ENCODE assay signal across 11 cellular contexts in the genomic region with DNA sequence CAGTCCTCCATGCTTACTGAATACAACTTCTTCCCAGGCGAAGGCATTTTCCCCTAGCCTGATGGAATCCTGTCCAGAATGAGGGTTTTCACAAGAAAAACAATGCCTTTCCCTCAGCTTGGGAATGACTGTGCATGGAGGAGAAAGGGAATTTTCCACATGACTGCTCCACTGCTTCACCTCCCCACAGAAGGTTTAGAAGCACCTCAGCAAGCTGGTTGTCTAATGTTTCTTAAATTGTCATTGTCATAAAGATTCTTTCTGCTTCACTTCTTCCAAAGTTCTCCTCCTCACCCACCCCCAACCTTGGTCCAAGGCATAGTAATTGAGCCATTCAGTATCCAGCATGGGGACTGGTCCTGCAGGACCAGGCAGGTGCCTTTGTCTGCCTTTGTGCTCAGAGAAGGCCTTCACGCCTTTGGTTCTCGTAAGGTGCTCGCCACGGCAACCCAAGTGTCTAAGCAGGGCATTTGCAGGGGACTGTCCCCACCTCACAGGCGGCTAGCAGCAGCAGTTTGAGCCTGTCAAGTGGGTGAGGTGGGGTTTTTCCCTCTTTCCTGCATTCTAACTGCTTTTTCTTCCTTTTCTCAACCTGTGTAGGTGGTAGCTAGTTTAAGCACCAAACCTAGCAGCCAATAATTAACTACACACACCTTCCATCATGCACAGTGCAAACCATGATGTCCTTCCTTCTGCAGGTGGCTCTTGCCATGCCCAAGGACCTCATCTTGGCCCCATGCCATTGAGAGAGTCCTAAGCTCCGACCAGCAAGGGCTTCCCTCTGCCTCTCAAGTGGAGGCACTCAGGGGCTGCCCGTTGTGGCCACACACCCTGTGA.
DNase-seq lines count a peak whose midpoint lies in the region; ATAC-seq and TF ChIP-seq lines count a peak whose summit lies in the region.
"Had no signal": no experiment of that assay in that cellular context is flagged by ENCODE, and none has a peak within 500 bp of the region (broad histone marks: within the 10 kb centered on the region; RNA-seq: fewer than 3 reads in every experiment).

No MANE protein-coding gene starts in this region.

- H3K4me1 Mint-ChIP-seq in activated T-helper 2 cell treated with anti-CD3 and anti-CD28 coated beads, Interferon-gamma antibody, Interleukin-2, Interleukin-4, amounts not matched to agents 10 μg/mL and 5 μg/mL and 100 μg/mL, durations not matched to agents 14 hours and 24 hours and 36 hours (ENCODE audit: low read depth) = peaks cover 34% of the 10 kb centered on the region
- H3K4me1 Mint-ChIP-seq in activated CD8-positive, alpha-beta memory T cell treated with anti-CD3 and anti-CD28 coated beads, Interleukin-2, amount 10 ng/mL, durations not matched to agents 7 days and 5 days = peaks cover 22% of the 10 kb centered on the region

- peaks cover 6% of the 10 kb centered on the region for H3K9me3 Mint-ChIP-seq in activated T-helper 2 cell treated with anti-CD3 and anti-CD28 coated beads, Interferon-gamma antibody, Interleukin-2, Interleukin-4, amounts not matched to agents 10 μg/mL and 5 μg/mL and 100 μg/mL, durations not matched to agents 14 hours and 24 hours and 36 hours
- no peaks in the 10 kb centered on the region for H3K9me3 Mint-ChIP-seq in activated CD8-positive, alpha-beta memory T cell treated with anti-CD3 and anti-CD28 coated beads, Interleukin-2, amount 10 ng/mL, durations not matched to agents 7 days and 5 days (ENCODE audit: low read depth)

- peak overlapping the region; percentile 64 for H3K27ac Mint-ChIP-seq in activated T-helper 2 cell treated with anti-CD3 and anti-CD28 coated beads, Interferon-gamma antibody, Interleukin-2, Interleukin-4, amounts not matched to agents 10 μg/mL and 5 μg/mL and 100 μg/mL, durations not matched to agents 14 hours and 24 hours and 36 hours
- H3K27ac Mint-ChIP-seq in activated CD8-positive, alpha-beta memory T cell treated with anti-CD3 and anti-CD28 coated beads, Interleukin-2, amount 10 ng/mL, durations not matched to agents 7 days and 5 days = no peak overlapping the region

- peaks cover 20% of the 10 kb centered on the region for H3K27me3 Mint-ChIP-seq in activated T-helper 2 cell treated with anti-CD3 and anti-CD28 coated beads, Interferon-gamma antibody, Interleukin-2, Interleukin-4, amounts not matched to agents 10 μg/mL and 5 μg/mL and 100 μg/mL, durations not matched to agents 14 hours and 24 hours and 36 hours (ENCODE audit: low read depth)
- H3K27me3 Mint-ChIP-seq in activated CD8-positive, alpha-beta memory T cell treated with anti-CD3 and anti-CD28 coated beads, Interleukin-2, amount 10 ng/mL, durations not matched to agents 7 days and 5 days = peaks cover 57% of the 10 kb centered on the region

- H3K9me3 ChIP-seq in left ventricle myocardium inferior (replicated peaks) = peaks cover under 1% of the 10 kb centered on the region

- ATAC-seq in HG02884 (IDR thresholded peaks at IDR 0.05; ENCODE audit: unreplicated experiment) = peak; percentile 60
- ATAC-seq in activated CD8-positive, alpha-beta memory T cell treated with anti-CD3 and anti-CD28 coated beads, Interleukin-2, amount 10 ng/mL, durations not matched to agents 7 days and 5 days = no peak

- H3K27ac ChIP-seq in left ventricle myocardium inferior (replicated peaks) = no peak overlapping the region
- H3K27ac ChIP-seq: tibial nerve had no signal

- peaks cover 9% of the 10 kb centered on the region for H3K27me3 ChIP-seq in left ventricle myocardium inferior (ENCODE audit: low read depth)
- H3K27me3 ChIP-seq: tibial nerve had no signal

- no peaks in the 10 kb centered on the region for H3K36me3 ChIP-seq in left ventricle myocardium inferior
- H3K36me3 ChIP-seq: tibial nerve had no signal

- H3K36me3 Mint-ChIP-seq in activated T-helper 2 cell treated with anti-CD3 and anti-CD28 coated beads, Interferon-gamma antibody, Interleukin-2, Interleukin-4, amounts not matched to agents 10 μg/mL and 5 μg/mL and 100 μg/mL, durations not matched to agents 14 hours and 24 hours and 36 hours (ENCODE audit: low read depth) = no peaks in the 10 kb centered on the region
- peaks cover 2% of the 10 kb centered on the region for H3K36me3 Mint-ChIP-seq in activated CD8-positive, alpha-beta memory T cell treated with anti-CD3 and anti-CD28 coated beads, Interleukin-2, amount 10 ng/mL, durations not matched to agents 7 days and 5 days

- DNase-seq in activated CD4-positive, alpha-beta T cell treated with anti-CD3 and anti-CD28 coated beads for 48 hours = peak; percentile 77
- DNase-seq in activated CD4-positive, alpha-beta T cell treated with anti-CD3 and anti-CD28 coated beads for 4 hours = no peak
- DNase-seq in activated T-helper 2 cell treated with anti-CD3 and anti-CD28 coated beads, Interferon-gamma antibody, Interleukin-2, Interleukin-4, amounts not matched to agents 10 μg/mL and 5 μg/mL and 100 μg/mL, durations not matched to agents 14 hours and 24 hours and 36 hours (ENCODE audit: low spot score) = no peak
- peak; percentile 62 for DNase-seq in stimulated activated CD8-positive, alpha-beta memory T cell treated with anti-CD3 and anti-CD28 coated beads, Interleukin-4, amount 100 ng/mL, for 48 hours
- DNase-seq in left ventricle myocardium inferior (no peak), T-helper 9 cell (no peak)
- DNase-seq in activated CD8-positive, alpha-beta memory T cell treated with anti-CD3 and anti-CD28 coated beads, Interleukin-2, amount 10 ng/mL, durations not matched to agents 7 days and 5 days = no peak
- DNase-seq: amniotic stem cell had no signal

- H3K4me1 ChIP-seq in left ventricle myocardium inferior = peaks cover 16% of the 10 kb centered on the region
- H3K4me1 ChIP-seq: tibial nerve had no signal

- no peak overlapping the region for H3K4me3 Mint-ChIP-seq in activated T-helper 2 cell treated with anti-CD3 and anti-CD28 coated beads, Interferon-gamma antibody, Interleukin-2, Interleukin-4, amounts not matched to agents 10 μg/mL and 5 μg/mL and 100 μg/mL, durations not matched to agents 14 hours and 24 hours and 36 hours (ENCODE audit: low read depth)
- no peak overlapping the region for H3K4me3 Mint-ChIP-seq in activated CD8-positive, alpha-beta memory T cell treated with anti-CD3 and anti-CD28 coated beads, Interleukin-2, amount 10 ng/mL, durations not matched to agents 7 days and 5 days

- no peak for TF ChIP-seq CTCF in left ventricle myocardium inferior (IDR thresholded peaks at IDR 0.05; ENCODE audit: borderline replicate concordance)

- CTCF ChIA-PET in activated CD8-positive, alpha-beta memory T cell treated with anti-CD3 and anti-CD28 coated beads, Interleukin-2, amount 10 ng/mL, durations not matched to agents 7 days and 5 days (lab: Charles Lee) = no interaction called here

- no peak overlapping the region for H3K4me3 ChIP-seq in left ventricle myocardium inferior
- H3K4me3 ChIP-seq: lung, tibial nerve had no signal

- intact Hi-C loops in activated T-helper 2 cell treated with anti-CD3 and anti-CD28 coated beads, Interferon-gamma antibody, Interleukin-2, Interleukin-4, amounts not matched to agents 10 μg/mL and 5 μg/mL and 100 μg/mL, durations not matched to agents 14 hours and 24 hours and 36 hours (cut with micrococcal nuclease) = loop anchor here (5.0 kb wide), 1 partner anchor 188 kb away; no protein-coding TSS in a partner anchor
- intact Hi-C loops in left ventricle myocardium inferior (cut with micrococcal nuclease) = no loop called here

Comparison
In these comparisons a context has a peak if more than half of its experiments do, and no peak if none do; other contexts are left out.
1. DNase-seq: peak in activated CD4-positive, alpha-beta T cell treated with anti-CD3 and anti-CD28 coated beads for 48 hours (single experiment) and stimulated activated CD8-positive, alpha-beta memory T cell treated with anti-CD3 and anti-CD28 coated beads, Interleukin-4, amount 100 ng/mL, for 48 hours (single experiment); none in activated CD4-positive, alpha-beta T cell treated with anti-CD3 and anti-CD28 coated beads for 4 hours (0 of 2), activated T-helper 2 cell treated with anti-CD3 and anti-CD28 coated beads, Interferon-gamma antibody, Interleukin-2, Interleukin-4, amounts not matched to agents 10 μg/mL and 5 μg/mL and 100 μg/mL, durations not matched to agents 14 hours and 24 hours and 36 hours (single experiment), left ventricle myocardium inferior (single experiment), activated CD8-positive, alpha-beta memory T cell treated with anti-CD3 and anti-CD28 coated beads, Interleukin-2, amount 10 ng/mL, durations not matched to agents 7 days and 5 days (single experiment) and T-helper 9 cell (single experiment).